ENCODE assay signal across 20 cellular contexts in the genomic region with DNA sequence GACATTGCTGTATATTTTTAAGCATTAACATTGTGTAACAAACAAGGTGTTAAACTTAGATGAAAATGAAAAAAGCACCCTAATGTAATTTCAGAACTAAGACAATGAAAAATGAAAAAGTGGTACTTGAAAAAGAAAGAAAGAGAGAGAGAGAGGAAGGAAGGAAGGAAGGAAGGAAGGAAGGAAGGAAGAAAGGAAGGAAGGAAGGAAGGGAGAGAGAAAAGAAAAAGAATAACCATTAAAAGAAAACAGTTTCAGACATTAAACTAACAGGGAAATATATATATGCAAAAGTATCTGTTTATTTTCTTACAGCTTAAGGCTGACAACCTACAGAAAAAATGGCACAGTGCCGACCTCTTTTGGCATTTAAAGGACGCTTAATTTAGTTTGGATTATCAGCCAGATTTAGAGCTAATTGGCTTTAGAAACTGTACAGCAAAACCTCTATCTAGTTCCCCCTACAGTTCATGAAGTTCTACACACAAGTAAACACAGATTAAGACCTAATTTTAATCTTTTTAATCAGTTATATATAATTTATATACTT. TPM values are rescaled to one million over a fixed set of nuclear protein-coding genes. Genes with fewer than 3 reads are reported as not detected.
DNase-seq lines count a peak whose midpoint lies in the region; ATAC-seq, FAIRE-seq and TF ChIP-seq lines count a peak whose summit lies in the region.
"Had no signal": no experiment of that assay in that cellular context is flagged by ENCODE, and none has a peak within 500 bp of the region (broad histone marks: within the 10 kb centered on the region; RNA-seq: fewer than 3 reads in every experiment).

No MANE protein-coding gene starts in this region.

- no peak overlapping the region for H3K9ac ChIP-seq in PC-3 (ENCODE audit: low read length)
- H3K9ac ChIP-seq: GM23248 had no signal

- no peaks in the 10 kb centered on the region for H3K79me2 ChIP-seq in PC-3 (ENCODE audit: low read length)

- H3K9me3 ChIP-seq in PC-3 (ENCODE audit: low read length) (no peaks in the 10 kb centered on the region), stomach (no peaks in the 10 kb centered on the region)
- H3K9me3 ChIP-seq: HAP-1 had no signal

- TF ChIP-seq CTCF in 22Rv1 (IDR thresholded peaks at IDR 0.05) = peak; percentile 7; the same call in 1 of the 2 replicates
- 0 out of 2 replicates have a peak, but pooled peaks have one; percentile 10 for TF ChIP-seq CTCF in PC-3 (conservative IDR thresholded peaks at IDR 0.05; ENCODE audit: low read depth, low read length)
- TF ChIP-seq CTCF in choroid plexus epithelial cell (conservative IDR thresholded peaks at IDR 0.05; ENCODE audit: low read depth, low read length) = no peak
- TF ChIP-seq CTCF in stomach (IDR thresholded peaks at IDR 0.05) = no peak

- H4K20me1 ChIP-seq in PC-3 (ENCODE audit: low read length) = no peaks in the 10 kb centered on the region

- H3K4me1 ChIP-seq in PC-3 (ENCODE audit: insufficient read depth, low read length) (no peaks in the 10 kb centered on the region), stomach (peaks cover 0 to 6% (median 0%) of the 10 kb centered on the region in 4 donors)

- H3K27me3 ChIP-seq in PC-3 (ENCODE audit: low read length) (no peaks in the 10 kb centered on the region), stomach (no peaks in the 10 kb centered on the region)

- H3K4me3 ChIP-seq in PC-3 (ENCODE audit: low read length) (no peak overlapping the region), choroid plexus epithelial cell (ENCODE audit: low read depth, low read length) (no peak overlapping the region), stomach (no peak overlapping the region)
- H3K4me3 ChIP-seq: GM23248, HAP-1 had no signal

- 7 to 22% (median 18%) methylated on average over 2 of the region's 2 CpGs for WGBS in stomach, 5 donors

- peak; percentile 38 for FAIRE-seq in GM18507 (lab: Jason Lieb, UNC)
- FAIRE-seq: A204.1 had no signal

- H3K4me2 ChIP-seq in PC-3 (ENCODE audit: low read length) = no peak overlapping the region

- intact Hi-C loops in PC-3 (cut with micrococcal nuclease) = no loop called here
- intact Hi-C loops in stomach (cut with DNase I; ENCODE audit: low total_unique reads) = no loop called here

- H3K27ac ChIP-seq in 22Rv1 (no peak overlapping the region), PC-3 (ENCODE audit: low read length) (no peak overlapping the region), stomach (no peak overlapping the region)
- H3K27ac ChIP-seq: GM23248 had no signal

- H2AFZ ChIP-seq in PC-3 (ENCODE audit: low read length) = no peak overlapping the region
- H2AFZ ChIP-seq: GM23248 had no signal

- no peak for TF ChIP-seq POLR2A in stomach (IDR thresholded peaks at IDR 0.05)

- BruUV-seq in PC-3 (replicated peaks; lab: Mats Ljungman, UMichigan) = no TSS peak

- POLR2A ChIA-PET in PC-3 (lab: Charles Lee; ENCODE audit: unreplicated experiment) = no interaction called here

- H3F3A ChIP-seq in PC-3 (ENCODE audit: low read length, unreplicated experiment) = no peaks in the 10 kb centered on the region

- DNase-seq in GM18507 (ENCODE audit: extremely low spot score, insufficient read length, low read depth) (no peak), PC-3 (no peak), choroid plexus epithelial cell (ENCODE audit: low read depth) (peak; percentile 15), retina (no peak), stomach (no peak)
- DNase-seq: CD4-positive, alpha-beta memory T cell; DMS79 treated with DMSO at 0.1 percent for 48 hours; GM23248; KBM-7; NCI-H1105 treated with DMSO at 0.1 percent for 48 hours; NCI-H1694; NCI-H2081 treated with DMSO at 0.1 percent for 48 hours; NCI-H446 treated with DMSO at 0.1 percent for 48 hours; NCI-H748 treated with DMSO at 0.1 percent for 48 hours; T-cell had no signal

- ATAC-seq in PC-3 (no peak), GM19452 (IDR thresholded peaks at IDR 0.05; ENCODE audit: unreplicated experiment) (no peak)
- ATAC-seq: Panc1, T-cell had no signal

- CTCF ChIA-PET in PC-3 (lab: Charles Lee) = no interaction called here

- H3K9me2 ChIP-seq in PC-3 (replicated peaks; ENCODE audit: low read length) = no peaks in the 10 kb centered on the region

- TF ChIP-seq EP300 in stomach (IDR thresholded peaks at IDR 0.05) = no peak

- H3K36me3 ChIP-seq in PC-3 (ENCODE audit: low read depth, low read length) (no peaks in the 10 kb centered on the region), stomach (no peaks in the 10 kb centered on the region)
- H3K36me3 ChIP-seq: HAP-1 had no signal

RNA-seq across cellular contexts. Expression of a gene that starts 13.8 kb away (rescaled TPM):
- total RNA-seq in PC-3 (2014; rRNA removed) (4.0 and 10.0 TPM in 2 replicates), stomach (10 to 100 TPM in 3 of 5 donors, 1 to 10 TPM in 2; 1.2 to 19.0 (median 14.5) TPM)
- polyA plus RNA-seq in stomach = 1 to 10 TPM; 5.7 to 8.0 (median 7.6) TPM

Comparison
In these comparisons a context has a peak if more than half of its experiments do, and no peak if none do; other contexts are left out.
1. CTCF ChIP-seq: peak in 22Rv1 (single experiment) and PC-3 (single experiment); none in choroid plexus epithelial cell (single experiment) and stomach (0 of 7).